In the genomic region with DNA sequence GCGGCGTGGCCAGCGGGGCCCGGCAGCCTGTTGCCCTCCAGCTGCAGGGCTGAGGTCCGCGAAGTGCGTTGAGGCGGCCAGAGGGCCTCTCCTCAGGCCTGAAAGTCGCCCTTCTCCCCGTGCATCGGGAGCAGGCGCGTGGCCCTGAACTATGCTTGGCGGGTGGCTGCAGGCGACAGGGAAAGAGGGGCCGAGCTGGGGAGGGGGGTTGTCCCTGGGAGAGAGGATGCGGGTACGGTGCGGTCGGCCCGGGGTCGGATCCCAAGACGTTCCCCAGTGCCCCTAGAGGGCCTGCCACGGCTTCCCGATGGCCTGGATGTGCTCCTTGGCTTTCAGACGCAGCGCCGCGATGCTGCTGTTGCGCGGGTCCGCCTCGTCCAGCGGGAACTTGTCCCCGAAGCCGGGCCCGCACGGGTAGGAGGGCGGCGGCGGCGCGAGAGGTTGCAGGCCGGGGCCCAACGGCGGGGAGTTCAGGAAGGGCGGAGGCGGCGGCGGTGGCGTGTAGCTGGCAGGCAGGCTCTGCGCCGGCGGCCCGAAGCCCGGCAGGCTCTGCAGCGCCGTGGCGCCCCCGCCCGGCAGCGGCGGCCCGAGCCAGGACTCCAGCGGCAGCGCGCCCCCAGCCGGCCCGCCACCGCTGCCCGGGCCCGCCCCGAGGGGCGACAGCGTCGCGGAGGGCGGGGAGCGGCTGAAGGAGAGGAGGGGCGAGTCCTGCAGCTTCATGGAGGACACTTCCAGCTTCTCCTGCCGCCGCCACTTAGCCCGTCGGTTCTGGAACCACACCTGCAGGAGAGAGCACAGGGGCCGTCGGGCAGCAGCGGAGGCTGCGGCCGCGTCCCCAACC, we compare ENCODE assay signal across 8 cellular contexts. TPM values are rescaled to one million over a fixed set of nuclear protein-coding genes. Genes with fewer than 3 reads are reported as not detected.
A peak's percentile ranks its signal among the peaks of the same experiment; 100 is the strongest.
DNase-seq lines count a peak whose midpoint lies in the region; ATAC-seq lines count a peak whose summit lies in the region.

No MANE protein-coding gene starts in this region.

- H3K36me3 Mint-ChIP-seq in activated CD4-positive, alpha-beta T cell treated with anti-CD3 and anti-CD28 coated beads, Interleukin-2, amount 10 ng/mL, durations not matched to agents 24 days and 14 days (ENCODE audit: low read depth): no peaks in the 10 kb centered on the region
- peaks cover 3% of the 10 kb centered on the region for H3K36me3 Mint-ChIP-seq in activated CD8-positive, alpha-beta memory T cell treated with anti-CD3 and anti-CD28 coated beads, Interleukin-2, amount 10 ng/mL, durations not matched to agents 7 days and 5 days

- no peaks in the 10 kb centered on the region for H3K36me3 ChIP-seq in MG63
- no peaks in the 10 kb centered on the region for H3K36me3 ChIP-seq in iPS-18a (ENCODE audit: control insufficient read depth, low read depth, low read length)

- peaks cover 19% of the 10 kb centered on the region for H3K4me1 ChIP-seq in iPS-18a (ENCODE audit: control insufficient read depth, low read depth, low read length)

- peak overlapping the region; percentile 16 for H3K9ac ChIP-seq in iPS-18a (ENCODE audit: low read length)

- peaks cover 4% of the 10 kb centered on the region for H3K9me3 Mint-ChIP-seq in activated CD4-positive, alpha-beta T cell treated with anti-CD3 and anti-CD28 coated beads, Interleukin-2, amount 10 ng/mL, durations not matched to agents 24 days and 14 days
- no peaks in the 10 kb centered on the region for H3K9me3 Mint-ChIP-seq in activated CD8-positive, alpha-beta memory T cell treated with anti-CD3 and anti-CD28 coated beads, Interleukin-2, amount 10 ng/mL, durations not matched to agents 7 days and 5 days (ENCODE audit: low read depth)

- peaks cover 18% of the 10 kb centered on the region for H3K4me1 Mint-ChIP-seq in activated CD4-positive, alpha-beta T cell treated with anti-CD3 and anti-CD28 coated beads, Interleukin-2, amount 10 ng/mL, durations not matched to agents 24 days and 14 days
- H3K4me1 Mint-ChIP-seq in activated CD8-positive, alpha-beta memory T cell treated with anti-CD3 and anti-CD28 coated beads, Interleukin-2, amount 10 ng/mL, durations not matched to agents 7 days and 5 days: peaks cover 21% of the 10 kb centered on the region

- H3K4me3 ChIP-seq in MG63 (no peak overlapping the region), iPS-18a (ENCODE audit: low read length) (peak overlapping the region; percentile 71)

- H3K27ac Mint-ChIP-seq in activated CD4-positive, alpha-beta T cell treated with anti-CD3 and anti-CD28 coated beads, Interleukin-2, amount 10 ng/mL, durations not matched to agents 24 days and 14 days: no peak overlapping the region
- H3K27ac Mint-ChIP-seq in activated CD8-positive, alpha-beta memory T cell treated with anti-CD3 and anti-CD28 coated beads, Interleukin-2, amount 10 ng/mL, durations not matched to agents 7 days and 5 days: no peak overlapping the region

- intact Hi-C loops in activated CD4-positive, alpha-beta T cell treated with anti-CD3 and anti-CD28 coated beads, Interleukin-2, amount 10 ng/mL, durations not matched to agents 24 days and 14 days (cut with micrococcal nuclease): loop anchor here (1.0 to 10.0 kb wide), 3 partner anchors 133 to 426 kb away; a partner anchor contains a TSS

- peak overlapping the region; percentile 72 for H3K4me3 Mint-ChIP-seq in activated CD4-positive, alpha-beta T cell treated with anti-CD3 and anti-CD28 coated beads, Interleukin-2, amount 10 ng/mL, durations not matched to agents 24 days and 14 days
- peak overlapping the region; percentile 2 for H3K4me3 Mint-ChIP-seq in activated CD8-positive, alpha-beta memory T cell treated with anti-CD3 and anti-CD28 coated beads, Interleukin-2, amount 10 ng/mL, durations not matched to agents 7 days and 5 days

- H3K27me3 Mint-ChIP-seq in activated CD4-positive, alpha-beta T cell treated with anti-CD3 and anti-CD28 coated beads, Interleukin-2, amount 10 ng/mL, durations not matched to agents 24 days and 14 days: peaks cover 78% of the 10 kb centered on the region
- H3K27me3 Mint-ChIP-seq in activated CD8-positive, alpha-beta memory T cell treated with anti-CD3 and anti-CD28 coated beads, Interleukin-2, amount 10 ng/mL, durations not matched to agents 7 days and 5 days: peaks cover 86% of the 10 kb centered on the region

- H3K9me3 ChIP-seq in MG63: no peaks in the 10 kb centered on the region
- H3K9me3 ChIP-seq in iPS-18a (ENCODE audit: control insufficient read depth, low read depth, low read length): no peaks in the 10 kb centered on the region

- CTCF ChIA-PET in activated CD8-positive, alpha-beta memory T cell treated with anti-CD3 and anti-CD28 coated beads, Interleukin-2, amount 10 ng/mL, durations not matched to agents 7 days and 5 days (lab: Charles Lee): interaction anchor here (0.6 to 1.2 kb wide), 4 partner anchors 16 to 185 kb away, joined by 3 to 5 read pairs (median 4); no protein-coding TSS in a partner anchor

- H3K27me3 ChIP-seq in MG63 (peaks cover 97% of the 10 kb centered on the region), iPS-18a (ENCODE audit: control insufficient read depth, insufficient read depth, low read length) (peaks cover 98% of the 10 kb centered on the region)

- ATAC-seq in activated CD8-positive, alpha-beta memory T cell treated with anti-CD3 and anti-CD28 coated beads, Interleukin-2, amount 10 ng/mL, durations not matched to agents 7 days and 5 days: peak; percentile 59

- DNase-seq in activated CD4-positive, alpha-beta T cell treated with anti-CD3 and anti-CD28 coated beads, Interleukin-2, amount 10 ng/mL, durations not matched to agents 24 days and 14 days: peak; percentile 81
- no peak for DNase-seq in activated CD4-positive, alpha-beta T cell treated with anti-CD3 and anti-CD28 coated beads for 1 hour
- peak; percentile 55 for DNase-seq in MG63
- DNase-seq in activated CD8-positive, alpha-beta memory T cell treated with anti-CD3 and anti-CD28 coated beads, Interleukin-2, amount 10 ng/mL, durations not matched to agents 7 days and 5 days: peak; percentile 55
- DNase-seq in stimulated activated CD8-positive, alpha-beta memory T cell treated with anti-CD3 and anti-CD28 coated beads, Interleukin-4, amount 100 ng/mL, for 48 hours: peak; percentile 70
- no peak for DNase-seq in GOT3 (lab: John Stamatoyannopoulos, UW)
- DNase-seq in NCI-H2171 (lab: John Stamatoyannopoulos, UW): no peak

- H3K27ac ChIP-seq in iPS-18a (ENCODE audit: low read length): no peak overlapping the region

RNA-seq across cellular contexts. Expression of a gene that starts 4.3 kb away (rescaled TPM):
- not detected in 2 replicates for total RNA-seq in activated CD4-positive, alpha-beta T cell treated with anti-CD3 and anti-CD28 coated beads, Interleukin-2, amount 10 ng/mL, durations not matched to agents 24 days and 14 days
- not detected in 2 replicates for total RNA-seq in MG63 (2014; rRNA removed; shearing (Covaris generic); ENCODE audit: low replicate concordance)
- not detected for total RNA-seq in activated CD8-positive, alpha-beta memory T cell treated with anti-CD3 and anti-CD28 coated beads, Interleukin-2, amount 10 ng/mL, durations not matched to agents 7 days and 5 days

RNA-seq across cellular contexts. Expression of a gene that starts 49.0 kb away (rescaled TPM):
- not detected in 2 replicates for total RNA-seq in activated CD4-positive, alpha-beta T cell treated with anti-CD3 and anti-CD28 coated beads, Interleukin-2, amount 10 ng/mL, durations not matched to agents 24 days and 14 days
- not detected in 2 replicates for total RNA-seq in MG63 (2014; rRNA removed; shearing (Covaris generic); ENCODE audit: low replicate concordance)
- not detected for total RNA-seq in activated CD8-positive, alpha-beta memory T cell treated with anti-CD3 and anti-CD28 coated beads, Interleukin-2, amount 10 ng/mL, durations not matched to agents 7 days and 5 days

RNA-seq across cellular contexts. Expression of a gene that starts 49.5 kb away (rescaled TPM):
- total RNA-seq in activated CD4-positive, alpha-beta T cell treated with anti-CD3 and anti-CD28 coated beads, Interleukin-2, amount 10 ng/mL, durations not matched to agents 24 days and 14 days: not detected in 2 replicates
- not detected in 2 replicates for total RNA-seq in MG63 (2014; rRNA removed; shearing (Covaris generic); ENCODE audit: low replicate concordance)
- not detected for total RNA-seq in activated CD8-positive, alpha-beta memory T cell treated with anti-CD3 and anti-CD28 coated beads, Interleukin-2, amount 10 ng/mL, durations not matched to agents 7 days and 5 days

Comparison
In these comparisons a context has a peak if more than half of its experiments do, and no peak if none do; other contexts are left out.
1. DNase-seq: peak in activated CD4-positive, alpha-beta T cell treated with anti-CD3 and anti-CD28 coated beads, Interleukin-2, amount 10 ng/mL, durations not matched to agents 24 days and 14 days (single experiment), MG63 (single experiment), activated CD8-positive, alpha-beta memory T cell treated with anti-CD3 and anti-CD28 coated beads, Interleukin-2, amount 10 ng/mL, durations not matched to agents 7 days and 5 days (single experiment) and stimulated activated CD8-positive, alpha-beta memory T cell treated with anti-CD3 and anti-CD28 coated beads, Interleukin-4, amount 100 ng/mL, for 48 hours (single experiment); none in activated CD4-positive, alpha-beta T cell treated with anti-CD3 and anti-CD28 coated beads for 1 hour (single experiment), GOT3 (single experiment) and NCI-H2171 (single experiment).